Comparison of ENCODE assay signal across 1 cellular context in the genomic region with DNA sequence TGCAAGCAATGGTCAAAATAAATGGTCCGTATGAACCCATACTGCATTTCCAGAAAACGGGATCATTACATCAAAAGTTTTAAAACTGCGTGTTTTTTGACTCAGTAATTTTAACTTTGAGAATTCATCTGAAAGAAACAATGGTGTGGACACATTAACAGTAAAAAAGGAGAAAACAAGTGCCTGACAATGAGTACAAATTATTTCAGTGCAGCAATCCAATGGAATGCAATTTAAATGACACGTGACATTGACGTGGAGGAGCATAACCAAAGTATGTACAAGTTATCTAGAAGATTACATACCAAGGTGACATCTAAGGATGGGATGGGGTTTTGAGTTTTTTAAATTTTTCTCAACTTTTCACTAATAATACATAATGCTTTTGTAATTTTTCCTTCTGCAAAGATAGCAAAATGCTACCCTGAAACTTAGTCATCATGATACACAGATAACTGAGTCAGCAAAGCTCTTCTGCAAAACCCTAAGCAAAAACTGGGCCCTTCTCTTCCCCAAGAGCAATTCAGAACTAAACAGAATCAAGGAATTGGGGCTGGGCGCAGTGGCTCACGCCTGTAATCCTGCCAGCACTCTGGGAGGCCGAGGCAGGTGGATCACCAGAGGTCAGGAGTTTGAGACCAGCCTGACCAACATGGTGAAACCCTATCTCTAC.
TF ChIP-seq lines count a peak whose summit lies in the region.

No MANE protein-coding gene starts in this region.

TF ChIP-seq in WTC11, 78 proteins besides CTCF, POLR2A, EP300 and RAD21:
- TF ChIP-seq, protein P1, sequence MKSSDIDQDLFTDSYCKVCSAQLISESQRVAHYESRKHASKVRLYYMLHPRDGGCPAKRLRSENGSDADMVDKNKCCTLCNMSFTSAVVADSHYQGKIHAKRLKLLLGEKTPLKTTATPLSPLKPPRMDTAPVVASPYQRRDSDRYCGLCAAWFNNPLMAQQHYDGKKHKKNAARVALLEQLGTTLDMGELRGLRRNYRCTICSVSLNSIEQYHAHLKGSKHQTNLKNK (CRISPR knock-in tag; IDR thresholded peaks at IDR 0.05) = no peak
- no peak for TF ChIP-seq RELA (CRISPR knock-in tag; IDR thresholded peaks at IDR 0.05; ENCODE audit: borderline replicate concordance)
- TF ChIP-seq, protein P2, sequence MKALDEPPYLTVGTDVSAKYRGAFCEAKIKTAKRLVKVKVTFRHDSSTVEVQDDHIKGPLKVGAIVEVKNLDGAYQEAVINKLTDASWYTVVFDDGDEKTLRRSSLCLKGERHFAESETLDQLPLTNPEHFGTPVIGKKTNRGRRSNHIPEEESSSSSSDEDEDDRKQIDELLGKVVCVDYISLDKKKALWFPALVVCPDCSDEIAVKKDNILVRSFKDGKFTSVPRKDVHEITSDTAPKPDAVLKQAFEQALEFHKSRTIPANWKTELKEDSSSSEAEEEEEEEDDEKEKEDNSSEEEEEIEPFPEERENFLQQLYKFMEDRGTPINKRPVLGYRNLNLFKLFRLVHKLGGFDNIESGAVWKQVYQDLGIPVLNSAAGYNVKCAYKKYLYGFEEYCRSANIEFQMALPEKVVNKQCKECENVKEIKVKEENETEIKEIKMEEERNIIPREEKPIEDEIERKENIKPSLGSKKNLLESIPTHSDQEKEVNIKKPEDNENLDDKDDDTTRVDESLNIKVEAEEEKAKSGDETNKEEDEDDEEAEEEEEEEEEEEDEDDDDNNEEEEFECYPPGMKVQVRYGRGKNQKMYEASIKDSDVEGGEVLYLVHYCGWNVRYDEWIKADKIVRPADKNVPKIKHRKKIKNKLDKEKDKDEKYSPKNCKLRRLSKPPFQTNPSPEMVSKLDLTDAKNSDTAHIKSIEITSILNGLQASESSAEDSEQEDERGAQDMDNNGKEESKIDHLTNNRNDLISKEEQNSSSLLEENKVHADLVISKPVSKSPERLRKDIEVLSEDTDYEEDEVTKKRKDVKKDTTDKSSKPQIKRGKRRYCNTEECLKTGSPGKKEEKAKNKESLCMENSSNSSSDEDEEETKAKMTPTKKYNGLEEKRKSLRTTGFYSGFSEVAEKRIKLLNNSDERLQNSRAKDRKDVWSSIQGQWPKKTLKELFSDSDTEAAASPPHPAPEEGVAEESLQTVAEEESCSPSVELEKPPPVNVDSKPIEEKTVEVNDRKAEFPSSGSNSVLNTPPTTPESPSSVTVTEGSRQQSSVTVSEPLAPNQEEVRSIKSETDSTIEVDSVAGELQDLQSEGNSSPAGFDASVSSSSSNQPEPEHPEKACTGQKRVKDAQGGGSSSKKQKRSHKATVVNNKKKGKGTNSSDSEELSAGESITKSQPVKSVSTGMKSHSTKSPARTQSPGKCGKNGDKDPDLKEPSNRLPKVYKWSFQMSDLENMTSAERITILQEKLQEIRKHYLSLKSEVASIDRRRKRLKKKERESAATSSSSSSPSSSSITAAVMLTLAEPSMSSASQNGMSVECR (CRISPR knock-in tag; IDR thresholded peaks at IDR 0.05; ENCODE audit: borderline replicate concordance) = no peak
- TF ChIP-seq, protein P3, sequence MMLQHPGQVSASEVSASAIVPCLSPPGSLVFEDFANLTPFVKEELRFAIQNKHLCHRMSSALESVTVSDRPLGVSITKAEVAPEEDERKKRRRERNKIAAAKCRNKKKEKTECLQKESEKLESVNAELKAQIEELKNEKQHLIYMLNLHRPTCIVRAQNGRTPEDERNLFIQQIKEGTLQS (CRISPR knock-in tag; conservative IDR thresholded peaks at IDR 0.05) = no peak
- TF ChIP-seq FOXK1 (CRISPR knock-in tag; IDR thresholded peaks at IDR 0.05) = no peak
- no peak for TF ChIP-seq IRF2 (CRISPR knock-in tag; IDR thresholded peaks at IDR 0.05; ENCODE audit: borderline replicate concordance, low read depth)
- no peak for TF ChIP-seq KAT7 (CRISPR knock-in tag; IDR thresholded peaks at IDR 0.05; ENCODE audit: borderline replicate concordance)
- TF ChIP-seq, protein P4, sequence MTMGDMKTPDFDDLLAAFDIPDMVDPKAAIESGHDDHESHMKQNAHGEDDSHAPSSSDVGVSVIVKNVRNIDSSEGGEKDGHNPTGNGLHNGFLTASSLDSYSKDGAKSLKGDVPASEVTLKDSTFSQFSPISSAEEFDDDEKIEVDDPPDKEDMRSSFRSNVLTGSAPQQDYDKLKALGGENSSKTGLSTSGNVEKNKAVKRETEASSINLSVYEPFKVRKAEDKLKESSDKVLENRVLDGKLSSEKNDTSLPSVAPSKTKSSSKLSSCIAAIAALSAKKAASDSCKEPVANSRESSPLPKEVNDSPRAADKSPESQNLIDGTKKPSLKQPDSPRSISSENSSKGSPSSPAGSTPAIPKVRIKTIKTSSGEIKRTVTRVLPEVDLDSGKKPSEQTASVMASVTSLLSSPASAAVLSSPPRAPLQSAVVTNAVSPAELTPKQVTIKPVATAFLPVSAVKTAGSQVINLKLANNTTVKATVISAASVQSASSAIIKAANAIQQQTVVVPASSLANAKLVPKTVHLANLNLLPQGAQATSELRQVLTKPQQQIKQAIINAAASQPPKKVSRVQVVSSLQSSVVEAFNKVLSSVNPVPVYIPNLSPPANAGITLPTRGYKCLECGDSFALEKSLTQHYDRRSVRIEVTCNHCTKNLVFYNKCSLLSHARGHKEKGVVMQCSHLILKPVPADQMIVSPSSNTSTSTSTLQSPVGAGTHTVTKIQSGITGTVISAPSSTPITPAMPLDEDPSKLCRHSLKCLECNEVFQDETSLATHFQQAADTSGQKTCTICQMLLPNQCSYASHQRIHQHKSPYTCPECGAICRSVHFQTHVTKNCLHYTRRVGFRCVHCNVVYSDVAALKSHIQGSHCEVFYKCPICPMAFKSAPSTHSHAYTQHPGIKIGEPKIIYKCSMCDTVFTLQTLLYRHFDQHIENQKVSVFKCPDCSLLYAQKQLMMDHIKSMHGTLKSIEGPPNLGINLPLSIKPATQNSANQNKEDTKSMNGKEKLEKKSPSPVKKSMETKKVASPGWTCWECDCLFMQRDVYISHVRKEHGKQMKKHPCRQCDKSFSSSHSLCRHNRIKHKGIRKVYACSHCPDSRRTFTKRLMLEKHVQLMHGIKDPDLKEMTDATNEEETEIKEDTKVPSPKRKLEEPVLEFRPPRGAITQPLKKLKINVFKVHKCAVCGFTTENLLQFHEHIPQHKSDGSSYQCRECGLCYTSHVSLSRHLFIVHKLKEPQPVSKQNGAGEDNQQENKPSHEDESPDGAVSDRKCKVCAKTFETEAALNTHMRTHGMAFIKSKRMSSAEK (CRISPR knock-in tag; IDR thresholded peaks at IDR 0.05; ENCODE audit: borderline replicate concordance) = no peak
- no peak for TF ChIP-seq ZBTB21 (CRISPR knock-in tag; IDR thresholded peaks at IDR 0.05; ENCODE audit: borderline replicate concordance)
- no peak for TF ChIP-seq CBFB (CRISPR knock-in tag; IDR thresholded peaks at IDR 0.05; ENCODE audit: low read depth)
- TF ChIP-seq, protein P5, sequence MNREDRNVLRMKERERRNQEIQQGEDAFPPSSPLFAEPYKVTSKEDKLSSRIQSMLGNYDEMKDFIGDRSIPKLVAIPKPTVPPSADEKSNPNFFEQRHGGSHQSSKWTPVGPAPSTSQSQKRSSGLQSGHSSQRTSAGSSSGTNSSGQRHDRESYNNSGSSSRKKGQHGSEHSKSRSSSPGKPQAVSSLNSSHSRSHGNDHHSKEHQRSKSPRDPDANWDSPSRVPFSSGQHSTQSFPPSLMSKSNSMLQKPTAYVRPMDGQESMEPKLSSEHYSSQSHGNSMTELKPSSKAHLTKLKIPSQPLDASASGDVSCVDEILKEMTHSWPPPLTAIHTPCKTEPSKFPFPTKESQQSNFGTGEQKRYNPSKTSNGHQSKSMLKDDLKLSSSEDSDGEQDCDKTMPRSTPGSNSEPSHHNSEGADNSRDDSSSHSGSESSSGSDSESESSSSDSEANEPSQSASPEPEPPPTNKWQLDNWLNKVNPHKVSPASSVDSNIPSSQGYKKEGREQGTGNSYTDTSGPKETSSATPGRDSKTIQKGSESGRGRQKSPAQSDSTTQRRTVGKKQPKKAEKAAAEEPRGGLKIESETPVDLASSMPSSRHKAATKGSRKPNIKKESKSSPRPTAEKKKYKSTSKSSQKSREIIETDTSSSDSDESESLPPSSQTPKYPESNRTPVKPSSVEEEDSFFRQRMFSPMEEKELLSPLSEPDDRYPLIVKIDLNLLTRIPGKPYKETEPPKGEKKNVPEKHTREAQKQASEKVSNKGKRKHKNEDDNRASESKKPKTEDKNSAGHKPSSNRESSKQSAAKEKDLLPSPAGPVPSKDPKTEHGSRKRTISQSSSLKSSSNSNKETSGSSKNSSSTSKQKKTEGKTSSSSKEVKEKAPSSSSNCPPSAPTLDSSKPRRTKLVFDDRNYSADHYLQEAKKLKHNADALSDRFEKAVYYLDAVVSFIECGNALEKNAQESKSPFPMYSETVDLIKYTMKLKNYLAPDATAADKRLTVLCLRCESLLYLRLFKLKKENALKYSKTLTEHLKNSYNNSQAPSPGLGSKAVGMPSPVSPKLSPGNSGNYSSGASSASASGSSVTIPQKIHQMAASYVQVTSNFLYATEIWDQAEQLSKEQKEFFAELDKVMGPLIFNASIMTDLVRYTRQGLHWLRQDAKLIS (CRISPR knock-in tag; IDR thresholded peaks at IDR 0.05; ENCODE audit: borderline replicate concordance) = no peak
- TF ChIP-seq TEAD1 (CRISPR knock-in tag; IDR thresholded peaks at IDR 0.05) = no peak
- TF ChIP-seq SP1 (CRISPR knock-in tag; conservative IDR thresholded peaks at IDR 0.05) = no peak
- no peak for TF ChIP-seq CDX4 (CRISPR knock-in tag; IDR thresholded peaks at IDR 0.05; ENCODE audit: borderline replicate concordance)
- no peak for TF ChIP-seq AR (CRISPR knock-in tag; IDR thresholded peaks at IDR 0.05)
- no peak for TF ChIP-seq GABPB1 (CRISPR knock-in tag; IDR thresholded peaks at IDR 0.05)
- TF ChIP-seq PREB (CRISPR knock-in tag; IDR thresholded peaks at IDR 0.05; ENCODE audit: borderline replicate concordance) = no peak
